In genomic region chr10:103759100-103759781, GRCh38 we compare ENCODE assay signal across 8 cellular contexts.
DNase-seq lines count a peak whose midpoint lies in the region; ATAC-seq and TF ChIP-seq lines count a peak whose summit lies in the region.

No MANE protein-coding gene starts in this region.

- peaks cover 37% of the 10 kb centered on the region for H3K4me1 Mint-ChIP-seq in activated naive CD8-positive, alpha-beta T cell (ENCODE audit: low read depth)

- no peak overlapping the region for H3K27ac Mint-ChIP-seq in activated naive CD8-positive, alpha-beta T cell

- no peaks in the 10 kb centered on the region for H3K9me3 Mint-ChIP-seq in activated naive CD8-positive, alpha-beta T cell (ENCODE audit: low read depth)

- no peaks in the 10 kb centered on the region for H3K36me3 ChIP-seq in A673 (ENCODE audit: insufficient read depth, low read length, poor library complexity, severe bottlenecking)
- no peaks in the 10 kb centered on the region for H3K36me3 ChIP-seq in cardiac muscle cell
- no peaks in the 10 kb centered on the region for H3K36me3 ChIP-seq in sigmoid colon

- no TSS peak for BruUV-seq in A673 (replicated peaks; lab: Mats Ljungman, UMichigan)

- peak in 2 of 4 donors; percentile 22 to 26 for TF ChIP-seq EP300 in sigmoid colon (IDR thresholded peaks at IDR 0.05)

- DNase-seq in A673 (ENCODE audit: low spot score), result peak; percentile 26
- DNase-seq in NCI-H1694 treated with DMSO at 0.1 percent for 48 hours (lab: John Stamatoyannopoulos, UW), result peak; percentile 87
- DNase-seq in cardiac muscle cell (ENCODE audit: low read depth in 1 of 2, low spot score in 1 of 2), result peak; percentile 60 to 65
- DNase-seq in sigmoid colon, result peak; percentile 80
- no peak for DNase-seq in posterior vena cava (ENCODE audit: low spot score)
- DNase-seq in NCI-H2107 (lab: John Stamatoyannopoulos, UW), result no peak

- H3K4me3 Mint-ChIP-seq in activated naive CD8-positive, alpha-beta T cell, result peak overlapping the region; percentile 23

- H3K9me3 ChIP-seq in A673 (ENCODE audit: low read depth, low read length, poor library complexity, severe bottlenecking) (no peaks in the 10 kb centered on the region), cardiac muscle cell (ENCODE audit: low read depth) (no peaks in the 10 kb centered on the region), sigmoid colon (no peaks in the 10 kb centered on the region)

- WGBS in sigmoid colon, 2 donors, result 15 to 27% methylated on average over 10 of the region's 10 CpGs

- intact Hi-C loops in A673 (cut with micrococcal nuclease; ENCODE audit: unreplicated experiment), result no loop called here
- intact Hi-C loops in sigmoid colon (cut with DNase I), result no loop called here
- intact Hi-C loops in posterior vena cava (cut with DNase I), result no loop called here

- POLR2A ChIA-PET in A673 (lab: Charles Lee; ENCODE audit: low non-redundant PET), result no interaction called here

- H3K4me3 ChIP-seq in A673 (ENCODE audit: low read depth, low read length, poor library complexity, severe bottlenecking) (no peak overlapping the region), cardiac muscle cell (no peak overlapping the region), sigmoid colon (no peak overlapping the region)

- TF ChIP-seq CTCF in A673 (conservative IDR thresholded peaks at IDR 0.05; ENCODE audit: low read depth, low read length) (no peak), cardiac muscle cell (IDR thresholded peaks at IDR 0.05; ENCODE audit: low read depth, low read length) (no peak), sigmoid colon (IDR thresholded peaks at IDR 0.05) (no peak)

- H3K27me3 Mint-ChIP-seq in activated naive CD8-positive, alpha-beta T cell, result no peaks in the 10 kb centered on the region

- ATAC-seq in GM18868 (IDR thresholded peaks at IDR 0.05; ENCODE audit: unreplicated experiment), result peak; percentile 80

- H3K36me3 Mint-ChIP-seq in activated naive CD8-positive, alpha-beta T cell, result no peaks in the 10 kb centered on the region

- CTCF ChIA-PET in A673 (lab: Charles Lee), result interaction anchor here (0.6 to 0.7 kb wide), 2 partner anchors 9 to 130 kb away, joined by 3 read pairs; no protein-coding TSS in a partner anchor

- peak overlapping the region; percentile 34 for H3K27ac ChIP-seq in A673 (ENCODE audit: low read depth, low read length, poor library complexity, severe bottlenecking)
- H3K27ac ChIP-seq in cardiac muscle cell, result peak overlapping the region; percentile 70
- peak overlapping the region; percentile 68 to 94 (median 80) for H3K27ac ChIP-seq in sigmoid colon

- H3K4me1 ChIP-seq in A673 (ENCODE audit: insufficient read depth, low read length, poor library complexity, severe bottlenecking), result peaks cover 32% of the 10 kb centered on the region
- H3K4me1 ChIP-seq in cardiac muscle cell (ENCODE audit: low read depth), result peaks cover 41% of the 10 kb centered on the region
- peaks cover 0 to 54% (median 40%) of the 10 kb centered on the region in 4 donors for H3K4me1 ChIP-seq in sigmoid colon

- H3K27me3 ChIP-seq in A673 (replicated peaks; ENCODE audit: insufficient read depth, low read depth, low read length, poor library complexity), result no peaks in the 10 kb centered on the region
- no peaks in the 10 kb centered on the region for H3K27me3 ChIP-seq in cardiac muscle cell
- H3K27me3 ChIP-seq in sigmoid colon, result no peaks in the 10 kb centered on the region

- no peak for TF ChIP-seq POLR2A in sigmoid colon (IDR thresholded peaks at IDR 0.05)

Comparison
In these comparisons a context has a peak if more than half of its experiments do, and no peak if none do; other contexts are left out.
1. DNase-seq: peak in A673 (single experiment), NCI-H1694 treated with DMSO at 0.1 percent for 48 hours (single experiment), cardiac muscle cell (2 of 2) and sigmoid colon (single experiment); none in posterior vena cava (single experiment) and NCI-H2107 (single experiment).
2. Peak in every context shown above with its lines, with median percentiles within 50 percentile points of each other: H3K27ac ChIP-seq.